Comparison of ENCODE assay signal across 8 cellular contexts in genomic region chr5:102866315-102866693, GRCh38.
DNase-seq lines count a peak whose midpoint lies in the region; ATAC-seq, FAIRE-seq and TF ChIP-seq lines count a peak whose summit lies in the region.

No MANE protein-coding gene starts in this region.

- H3K23ac ChIP-seq in H1 (ENCODE audit: insufficient read length): no peak overlapping the region

- peak overlapping the region; percentile 82; the same call in 1 of the 2 replicates for H3K18ac ChIP-seq in H1 (ENCODE audit: extremely low read depth, low read length)

- peak overlapping the region; percentile 69; the same call in 1 of the 2 replicates for H2BK5ac ChIP-seq in H1 (ENCODE audit: low read depth, low read length)

- peak overlapping the region; percentile 44; the same call in 1 of the 2 replicates for H2BK12ac ChIP-seq in H1 (ENCODE audit: low read depth, low read length)

- peak; percentile 10 for ATAC-seq in GM19438 (IDR thresholded peaks at IDR 0.05; ENCODE audit: low read depth, unreplicated experiment)
- ATAC-seq in naive thymus-derived CD8-positive, alpha-beta T cell: no peak
- no peak for ATAC-seq in GM21528 (IDR thresholded peaks at IDR 0.05; ENCODE audit: low FRiP score, unreplicated experiment)

- no peak for TF ChIP-seq POLR2A in H1 (IDR thresholded peaks at IDR 0.05; ENCODE audit: control extremely low read depth in 1 of 2, low read depth in 2 of 2, low read length in 2 of 2)

- DNase-seq in NCI-H2227 treated with DMSO at 0.1 percent for 48 hours (lab: John Stamatoyannopoulos, UW) (peak; percentile 42), H1 (ENCODE audit: low read depth in 1 of 2, low spot score in 2 of 2) (no peak), DMS153 (lab: John Stamatoyannopoulos, UW) (no peak), GM20000 (ENCODE audit: low spot score) (no peak), NCI-H2171 treated with DMSO at 0.1 percent for 48 hours (lab: John Stamatoyannopoulos, UW) (no peak)
- no peak for DNase-seq in naive thymus-derived CD8-positive, alpha-beta T cell

- H2AFZ ChIP-seq in H1 (ENCODE audit: low read length): peak overlapping the region; percentile 99; the same call in 1 of the 2 replicates

- H2BK15ac ChIP-seq in H1 (ENCODE audit: low read length): no peak overlapping the region

- H2BK20ac ChIP-seq in H1 (ENCODE audit: low read length): no peak overlapping the region

- peaks cover 20 to 37% (median 25%) of the 10 kb centered on the region in 5 donors for H3K27me3 Mint-ChIP-seq in naive thymus-derived CD8-positive, alpha-beta T cell

- H4K20me1 ChIP-seq in H1 (replicated peaks in 1 of 2; ENCODE audit: control insufficient read depth in 1 of 2, insufficient read depth in 2 of 2, low read length in 2 of 2): no peaks in the 10 kb centered on the region

- peaks cover 2 to 10% (median 4%) of the 10 kb centered on the region in 4 experiments; a peak in 4 of 7 replicates for H3K4me1 ChIP-seq in H1 (replicated peaks in 1 of 4; ENCODE audit: control insufficient read depth in 3 of 4, insufficient read depth in 4 of 4, low read length in 3 of 4)

- peaks cover 9 to 20% (median 14%) of the 10 kb centered on the region in 4 donors for H3K4me1 Mint-ChIP-seq in naive thymus-derived CD8-positive, alpha-beta T cell

- no peak overlapping the region for H3K4ac ChIP-seq in H1 (replicated peaks; ENCODE audit: insufficient read length, low read depth, low read length)

- no peaks in the 10 kb centered on the region; the same call in 1 of the 2 replicates for H3K23me2 ChIP-seq in H1 (ENCODE audit: low read depth, low read length)

- peaks cover 11 to 23% (median 15%) of the 10 kb centered on the region in 3 donors for H3K36me3 Mint-ChIP-seq in naive thymus-derived CD8-positive, alpha-beta T cell

- no peak for TF ChIP-seq EP300 in H1 (IDR thresholded peaks at IDR 0.05; ENCODE audit: borderline replicate concordance in 1 of 2, low read depth in 2 of 2, low read length in 2 of 2)

- no peak for TF ChIP-seq RAD21 in H1 (IDR thresholded peaks at IDR 0.05 in 1 of 2, conservative IDR thresholded peaks at IDR 0.05 in 1 of 2; ENCODE audit: low read depth in 2 of 2, low read length in 2 of 2)

- peak overlapping the region; percentile 33 for H3K56ac ChIP-seq in H1 (replicated peaks; ENCODE audit: insufficient read length, low read depth, low read length)

- H2AK5ac ChIP-seq in H1 (ENCODE audit: low read depth, low read length): no peak overlapping the region

- H3K9me3 Mint-ChIP-seq in naive thymus-derived CD8-positive, alpha-beta T cell: peaks cover 0 to 5% (median 0%) of the 10 kb centered on the region in 9 donors

- H4K91ac ChIP-seq in H1 (replicated peaks; ENCODE audit: insufficient read length, low read length): no peak overlapping the region

- 0 out of 2 replicates have a peak overlapping the region, but pooled peaks have one; percentile 48 for H3K27ac ChIP-seq in H1 (ENCODE audit: low read depth, low read length)

- FAIRE-seq in H1 (lab: Jason Lieb, UNC): no peak

- H3K36me3 ChIP-seq in H1 (ENCODE audit: control insufficient read depth in 2 of 4, insufficient read depth in 4 of 4, low read length in 3 of 4): no peaks in the 10 kb centered on the region

- no peaks in the 10 kb centered on the region for H3K79me2 ChIP-seq in H1 (ENCODE audit: control insufficient read depth in 1 of 2, insufficient read depth in 2 of 2, low read length in 2 of 2)

- H3K9ac ChIP-seq in H1 (replicated peaks in 1 of 4; ENCODE audit: extremely low read depth in 1 of 4, low read depth in 3 of 4, low read length in 3 of 4): peak overlapping the region; percentile 8 to 69 (median 57); a peak in 6 of 7 replicates

- peak overlapping the region; percentile 72 to 94 for H3K4me2 ChIP-seq in H1 (ENCODE audit: insufficient read depth in 1 of 2, low read depth in 2 of 2, low read length in 2 of 2)

- H3K27me3 ChIP-seq in H1 (replicated peaks in 1 of 4; ENCODE audit: control insufficient read depth in 3 of 4, extremely low read depth in 1 of 4, insufficient read depth in 3 of 4, low read length in 3 of 4): peaks cover 0 to under 1% (median 0%) of the 10 kb centered on the region in 4 experiments; a peak in 1 of 7 replicates

- no peaks in the 10 kb centered on the region for H3K79me1 ChIP-seq in H1 (ENCODE audit: low read depth, low read length)

- peak overlapping the region; percentile 63 to 78 (median 73) for H3K4me3 ChIP-seq in H1 (ENCODE audit: extremely low read depth in 1 of 4, insufficient read depth in 2 of 4, low read depth in 3 of 4, low read length in 4 of 4)

- H3K27ac Mint-ChIP-seq in naive thymus-derived CD8-positive, alpha-beta T cell: peak overlapping the region in 1 of 10 donors; percentile 50

- H4K8ac ChIP-seq in H1 (ENCODE audit: extremely low read depth, insufficient read depth, low read length): no peak overlapping the region

- peak overlapping the region; percentile 47 to 83 (median 76) for H3K4me3 Mint-ChIP-seq in naive thymus-derived CD8-positive, alpha-beta T cell

- 31% methylated on average over 6 of the region's 6 CpGs; no CpG with 5 or more reads in 1 of the 2 experiments for WGBS in H1 (ENCODE audit: extremely low coverage in 1 of 2, insufficient coverage in 1 of 2, insufficient read length in 1 of 2, insufficient replicate concordance in 2 of 2, low coverage in 1 of 2, low lambda C conversion rate in 2 of 2, missing lambda C conversion rate in 1 of 2), 2 experiments

- CTCF ChIA-PET in H1 (lab: Charles Lee; ENCODE audit: partially characterized antibody): interaction anchor here (0.7 to 2.2 kb wide), 5 partner anchors 9 to 273 kb away, joined by 3 to 7 read pairs (median 3); no protein-coding TSS in a partner anchor

- POLR2A ChIA-PET in H1 (lab: Charles Lee; ENCODE audit: partially characterized antibody): interaction anchor here (0.8 to 2.0 kb wide), 4 partner anchors 11 to 254 kb away, joined by 3 to 6 read pairs (median 4); partner anchors contain the start of genes GIN1, PAM and PPIP5K2
- POLR2A ChIA-PET in naive thymus-derived CD8-positive, alpha-beta T cell (lab: Charles Lee): no interaction called here

- H4K5ac ChIP-seq in H1 (ENCODE audit: insufficient read length, low read depth, low read length): peak overlapping the region; percentile 55

- H3K9me3 ChIP-seq in H1 (ENCODE audit: insufficient read depth in 2 of 2, low read depth in 1 of 2, low read length in 1 of 2): no peaks in the 10 kb centered on the region

- peak overlapping the region; percentile 24 for H2BK120ac ChIP-seq in H1 (replicated peaks; ENCODE audit: low read depth, low read length)

- no peak overlapping the region for H3K14ac ChIP-seq in H1 (ENCODE audit: insufficient read length)

- no peak for TF ChIP-seq CTCF in H1 (IDR thresholded peaks at IDR 0.05; ENCODE audit: control extremely low read depth in 1 of 3, insufficient read depth in 1 of 3, low read depth in 1 of 3, low read length in 3 of 3)
- no peak for TF ChIP-seq CTCF in GM20000 (IDR thresholded peaks at IDR 0.05; ENCODE audit: extremely low read depth, missing control alignments)

TF ChIP-seq in H1, 55 proteins besides CTCF, POLR2A, EP300 and RAD21:
- TF ChIP-seq CBX8 (IDR thresholded peaks at IDR 0.05; ENCODE audit: borderline replicate concordance, low read depth, low read length) (no peak), CBX5 (IDR thresholded peaks at IDR 0.05; ENCODE audit: low read depth, low read length) (no peak), PHF8 (conservative IDR thresholded peaks at IDR 0.05; ENCODE audit: low read depth, low read length) (no peak), RBBP5 (IDR thresholded peaks at IDR 0.05; ENCODE audit: borderline replicate concordance, low read depth, low read length) (no peak), ATF3 (IDR thresholded peaks at IDR 0.05; ENCODE audit: insufficient read depth, low read depth, low read length) (no peak), JUND (IDR thresholded peaks at IDR 0.05; ENCODE audit: low read length) (no peak), POLR2AphosphoS5 (IDR thresholded peaks at IDR 0.05; ENCODE audit: low read depth, low read length) (no peak), FOSL1 (IDR thresholded peaks at IDR 0.05; ENCODE audit: insufficient read depth, low read depth, low read length) (no peak), SAP30 (IDR thresholded peaks at IDR 0.05; ENCODE audit: insufficient read depth, insufficient replicate concordance, low read length) (no peak), MAX (IDR thresholded peaks at IDR 0.05) (no peak), BCL11A (IDR thresholded peaks at IDR 0.05; ENCODE audit: low read depth in 2 of 2, low read length in 2 of 2) (no peak), CEBPB (IDR thresholded peaks at IDR 0.05; ENCODE audit: low read depth, low read length) (no peak), KDM1A (IDR thresholded peaks at IDR 0.05; ENCODE audit: borderline replicate concordance, low read length) (no peak)
